In the genomic region with DNA sequence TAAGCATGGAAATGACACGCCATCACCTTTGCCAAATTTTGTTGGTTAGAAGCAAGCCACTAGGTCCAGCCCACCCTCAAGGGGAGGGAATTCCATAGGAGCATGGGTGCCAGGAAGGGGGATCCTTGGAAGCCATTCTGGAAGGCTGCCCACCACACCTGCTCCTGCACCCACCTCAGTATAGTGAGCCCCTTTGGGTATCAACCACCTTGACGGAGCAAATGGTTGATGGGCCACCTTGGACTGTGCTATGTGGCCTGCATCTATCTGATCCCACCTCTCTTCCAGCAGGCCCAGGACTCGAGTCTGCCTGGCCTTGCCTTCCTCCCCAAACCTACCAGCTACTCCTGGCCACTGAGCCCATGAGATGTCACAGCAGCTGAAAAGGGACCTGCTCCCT, we compare ENCODE assay signal across 15 cellular contexts. TPM values are rescaled to one million over a fixed set of nuclear protein-coding genes. Genes with fewer than 3 reads are reported as not detected.
DNase-seq lines count a peak whose midpoint lies in the region; ATAC-seq, FAIRE-seq and TF ChIP-seq lines count a peak whose summit lies in the region.
"Not testable (repeated sequence)": the region's sequence is repeated elsewhere in the genome, so short reads cannot be mapped to it uniquely, and the experiment has no call there.
"Had no signal": no experiment of that assay in that cellular context is flagged by ENCODE, and none has a peak within 500 bp of the region (broad histone marks: within the 10 kb centered on the region; RNA-seq: fewer than 3 reads in every experiment).

No MANE protein-coding gene starts in this region.

- H3K36me3 ChIP-seq in WERI-Rb-1; bronchial epithelial cell (ENCODE audit: control insufficient read depth, insufficient read depth, low read length); kidney (ENCODE audit: control insufficient read depth in 1 of 2, insufficient read depth in 2 of 2, low read length in 2 of 2); spleen: not testable (repeated sequence)

- H3K4me3 ChIP-seq in WERI-Rb-1 (ENCODE audit: low read depth, low read length); bronchial epithelial cell (ENCODE audit: low read depth, low read length); kidney (ENCODE audit: low read length in 2 of 2); spleen: not testable (repeated sequence)

- not testable (repeated sequence) for TF ChIP-seq CTCF in WERI-Rb-1 (IDR thresholded peaks at IDR 0.05; ENCODE audit: low read depth, low read length); bronchial epithelial cell (IDR thresholded peaks at IDR 0.05; ENCODE audit: insufficient read depth, low read length, severe bottlenecking); kidney (IDR thresholded peaks at IDR 0.05; ENCODE audit: borderline replicate concordance, extremely low read depth, insufficient read depth); osteocyte (IDR thresholded peaks at IDR 0.05); spleen (IDR thresholded peaks at IDR 0.05 in 8 of 11, conservative IDR thresholded peaks at IDR 0.05 in 3 of 11)

- not testable (repeated sequence) for H3K27me3 ChIP-seq in WERI-Rb-1 (ENCODE audit: insufficient read depth, low read depth, severe bottlenecking); bronchial epithelial cell (ENCODE audit: control insufficient read depth, insufficient read depth, low read length); spleen (replicated peaks in 1 of 7)

- peak; percentile 26 for ATAC-seq in esophagus mucosa

- H3K4me3 Mint-ChIP-seq in osteocyte (ENCODE audit: unreplicated experiment), result not testable (repeated sequence)

- H3K9ac ChIP-seq in kidney (ENCODE audit: low read length in 2 of 2), result not testable (repeated sequence)

- H3K4me1 ChIP-seq in kidney (ENCODE audit: control insufficient read depth in 1 of 2, insufficient read depth in 1 of 2, low read depth in 1 of 2, low read length in 2 of 2); spleen: not testable (repeated sequence)

- DNase-seq in WERI-Rb-1 (peak; percentile 0), kidney (peak; percentile 10), osteocyte (ENCODE audit: extremely low spot score, unreplicated experiment) (peak; percentile 34), spleen (peak; percentile 34)
- not testable (repeated sequence) for DNase-seq in bronchial epithelial cell (ENCODE audit: low read depth)

- H3K27me3 Mint-ChIP-seq in osteocyte (ENCODE audit: unreplicated experiment), result not testable (repeated sequence)

- not testable (repeated sequence) for H3K4me1 Mint-ChIP-seq in osteocyte (ENCODE audit: unreplicated experiment)

- not testable (repeated sequence) for H3K27ac Mint-ChIP-seq in osteocyte (ENCODE audit: unreplicated experiment)

- H3K9me3 ChIP-seq in WERI-Rb-1 (ENCODE audit: severe bottlenecking); kidney (ENCODE audit: control insufficient read depth in 1 of 2, low read length in 2 of 2); spleen: not testable (repeated sequence)

- H3K27ac ChIP-seq in WERI-Rb-1; kidney (ENCODE audit: low read depth in 2 of 2, low read length in 2 of 2); spleen: not testable (repeated sequence)

- WGBS in spleen, 5 donors, result 89 to 100% (median 100%) methylated on average over 1 of the region's 3 CpGs; no CpG with 5 or more reads in 2 of the 5 donors

- peak; percentile 77 for FAIRE-seq in bronchial epithelial cell (lab: Jason Lieb, UNC)
- not testable (repeated sequence) for FAIRE-seq in kidney (lab: Jason Lieb, UNC)

- not testable (repeated sequence) for H3K36me3 Mint-ChIP-seq in osteocyte (ENCODE audit: unreplicated experiment)

- intact Hi-C loops in kidney (cut with DNase I); spleen (cut with DNase I; ENCODE audit: low total_unique reads): not testable (repeated sequence)

- TF ChIP-seq POLR2A in spleen (IDR thresholded peaks at IDR 0.05), result not testable (repeated sequence)

- not testable (repeated sequence) for H3K9me3 Mint-ChIP-seq in osteocyte (ENCODE audit: unreplicated experiment)

RNA-seq across cellular contexts. Expression of a gene that starts 7.9 kb away (rescaled TPM):
- total RNA-seq in bronchial epithelial cell, result not detected in 2 replicates
- not detected for total RNA-seq in esophagus mucosa
- not detected for total RNA-seq in kidney
- polyA plus RNA-seq in kidney (ENCODE audit: insufficient read depth, low read depth, low replicate concordance), result not detected
- total RNA-seq in osteocyte, result not detected in 2 replicates
- not detected for total RNA-seq in spleen
- not detected for polyA plus RNA-seq in spleen
- total RNA-seq: A673; CD4-positive, alpha-beta memory T cell; CD4-positive, CD25-positive, alpha-beta regulatory T cell; CD8-positive, alpha-beta memory T cell; Daoy; G401; GM12878 had no signal
- polyA plus RNA-seq: AG04450; CD14-positive monocyte; CD4-positive, alpha-beta memory T cell; CD4-positive, CD25-positive, alpha-beta regulatory T cell; CD8-positive, alpha-beta memory T cell; GM12878 had no signal

RNA-seq across cellular contexts. Expression of a gene that starts 13.7 kb away (rescaled TPM):
- total RNA-seq in bronchial epithelial cell (not detected in 2 replicates), esophagus mucosa (not detected), kidney (2.0 TPM), osteocyte (not detected in 2 replicates), spleen (1 to 10 TPM in 1 of 7 donors, under 1 TPM in 3, not detected in 3; 0.67 to 1.4 (median 0.83) TPM)
- polyA plus RNA-seq in kidney (ENCODE audit: insufficient read depth, low read depth, low replicate concordance) (3.9 TPM), spleen (1 to 10 TPM; 1.9 to 4.2 (median 3.1) TPM)
- total RNA-seq: A673; CD8-positive, alpha-beta memory T cell; Daoy; G401; GM12878 had no signal
- polyA plus RNA-seq: AG04450, CD14-positive monocyte had no signal

RNA-seq across cellular contexts. Expression of a gene that starts 17.6 kb away (rescaled TPM):
- not detected in 2 replicates for total RNA-seq in bronchial epithelial cell
- total RNA-seq in esophagus mucosa, result not detected
- not detected for total RNA-seq in kidney
- not detected for polyA plus RNA-seq in kidney (ENCODE audit: insufficient read depth, low read depth, low replicate concordance)
- not detected in 2 replicates for total RNA-seq in osteocyte
- not detected for total RNA-seq in spleen
- not detected for polyA plus RNA-seq in spleen
- total RNA-seq: A673; CD4-positive, alpha-beta memory T cell; CD4-positive, CD25-positive, alpha-beta regulatory T cell; CD8-positive, alpha-beta memory T cell; Daoy; G401; GM12878 had no signal
- polyA plus RNA-seq: AG04450; CD14-positive monocyte; CD4-positive, alpha-beta memory T cell; CD4-positive, CD25-positive, alpha-beta regulatory T cell; CD8-positive, alpha-beta memory T cell; GM12878 had no signal
